In genomic region chr3:121998030-121998580, GRCh38 we compare ENCODE assay signal across 9 cellular contexts. TPM values are rescaled to one million over a fixed set of nuclear protein-coding genes. Genes with fewer than 3 reads are reported as not detected.
DNase-seq lines count a peak whose midpoint lies in the region; ATAC-seq and TF ChIP-seq lines count a peak whose summit lies in the region.
"Had no signal": no experiment of that assay in that cellular context is flagged by ENCODE, and none has a peak within 500 bp of the region (broad histone marks: within the 10 kb centered on the region; RNA-seq: fewer than 3 reads in every experiment).

No MANE protein-coding gene starts in this region.

- no peak overlapping the region for H3K9ac ChIP-seq in subcutaneous abdominal adipose tissue (ENCODE audit: low read length in 5 of 5)

- whole genome bisulfite sequencing in heart right ventricle, 2 donors = 52 to 65% methylated on average over 4 of the region's 4 CpGs

- ATAC-seq in heart right ventricle = peak in 7 of 8 donors; percentile 25 to 62 (median 35)
- no peak for ATAC-seq in Right ventricle myocardium superior (ENCODE audit: poor library complexity)
- peak; percentile 58 for ATAC-seq in esophagus mucosa
- ATAC-seq: CD8-positive, alpha-beta T cell had no signal

- intact Hi-C loops in heart right ventricle (cut with DNase I) = loop anchor here in 7 of 10 donors (5.0 to 10.0 kb wide), 5 partner anchors 113 to 453 kb away; partner anchors contain the start of gene POLQ (in 5 of the 7)
- intact Hi-C loops in Right ventricle myocardium superior (cut with DNase I) = no loop called here

- H3K9me3 ChIP-seq in heart right ventricle = no peaks in the 10 kb centered on the region
- H3K9me3 ChIP-seq in subcutaneous abdominal adipose tissue (ENCODE audit: control insufficient read depth in 5 of 5, low read length in 5 of 5) = no peaks in the 10 kb centered on the region

- peak overlapping the region in 3 of 10 donors; percentile 5 to 84 (median 12) for H3K27ac ChIP-seq in heart right ventricle
- H3K27ac ChIP-seq in subcutaneous abdominal adipose tissue (ENCODE audit: low read depth, low read length) = peak overlapping the region; percentile 25

- TF ChIP-seq CTCF in heart right ventricle (IDR thresholded peaks at IDR 0.05) = no peak

- no peaks in the 10 kb centered on the region for H3K36me3 ChIP-seq in heart right ventricle
- no peaks in the 10 kb centered on the region for H3K36me3 ChIP-seq in subcutaneous abdominal adipose tissue (ENCODE audit: control insufficient read depth in 5 of 5, insufficient read depth in 5 of 5, low read length in 5 of 5)

- H3K27me3 ChIP-seq in heart right ventricle = peaks cover 0 to 12% (median 0%) of the 10 kb centered on the region in 7 donors
- peaks cover 0 to 5% (median 0%) of the 10 kb centered on the region in 5 donors for H3K27me3 ChIP-seq in subcutaneous abdominal adipose tissue (ENCODE audit: control insufficient read depth in 5 of 5, insufficient read depth in 4 of 5, low read length in 5 of 5)

- H3K4me3 ChIP-seq in heart right ventricle = no peak overlapping the region
- H3K4me3 ChIP-seq in subcutaneous abdominal adipose tissue (ENCODE audit: low read depth in 1 of 5, low read length in 5 of 5) = no peak overlapping the region

- H3K4me1 ChIP-seq in heart right ventricle (peaks cover 0 to 65% (median 0%) of the 10 kb centered on the region in 9 donors), subcutaneous abdominal adipose tissue (ENCODE audit: control insufficient read depth in 5 of 5, insufficient read depth in 5 of 5, low read length in 5 of 5) (peaks cover 0 to 33% (median 19%) of the 10 kb centered on the region in 5 donors)

- DNase-seq in heart right ventricle (no peak), Right ventricle myocardium superior (no peak), NOMO-1 treated with DMSO at 0.1 percent for 48 hours (lab: John Stamatoyannopoulos, UW; ENCODE audit: unreplicated experiment) (peak; percentile 95), DMS114 treated with DMSO at 0.1 percent for 48 hours (lab: John Stamatoyannopoulos, UW; ENCODE audit: unreplicated experiment) (no peak), NCI-H510A treated with DMSO at 0.1 percent for 48 hours (lab: John Stamatoyannopoulos, UW) (no peak)
- no peak for DNase-seq in central memory CD4-positive, alpha-beta T cell
- DNase-seq: CD8-positive, alpha-beta T cell had no signal

RNA-seq across cellular contexts. Expression of gene ILDR1, which starts 23.9 kb away (rescaled TPM):
- under 1 TPM in 4 of 10 donors, not detected in 6; 0.13 to 0.25 (median 0.19) TPM for total RNA-seq in heart right ventricle
- polyA plus RNA-seq in heart right ventricle = not detected
- total RNA-seq in Right ventricle myocardium superior = 0.38 TPM
- 6.3 TPM for total RNA-seq in esophagus mucosa
- total RNA-seq: CD8-positive, alpha-beta T cell had no signal

RNA-seq across cellular contexts. Expression of gene CD86, which starts 57.1 kb away (rescaled TPM):
- 10 to 100 TPM in 1 of 10 donors, 1 to 10 TPM in 7, under 1 TPM in 2; 0.64 to 14.7 (median 1.4) TPM for total RNA-seq in heart right ventricle
- polyA plus RNA-seq in heart right ventricle = 1 to 10 TPM; 1.1 to 2.3 TPM
- total RNA-seq in Right ventricle myocardium superior = 3.7 TPM
- total RNA-seq in esophagus mucosa = 1.2 TPM
- total RNA-seq: CD8-positive, alpha-beta T cell had no signal
